In the genomic region with DNA sequence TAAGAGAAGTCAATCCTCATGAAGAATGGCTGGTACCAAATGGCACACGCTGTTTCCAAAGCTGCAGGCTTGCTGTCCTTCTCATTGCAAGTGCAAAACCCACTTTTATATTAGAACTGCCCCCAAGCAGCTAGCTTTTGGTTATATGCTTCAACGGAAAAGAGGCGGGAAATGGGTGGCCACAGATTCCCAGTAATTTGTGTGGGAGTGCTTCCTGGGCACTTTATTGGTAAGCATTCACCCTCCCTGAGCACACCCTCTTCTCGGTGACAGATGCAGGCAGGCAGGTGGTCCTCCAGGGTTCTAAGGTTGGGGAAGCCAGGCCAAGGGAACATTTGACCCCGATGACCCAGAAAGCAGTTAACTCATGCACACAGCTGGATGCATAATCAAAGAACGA, we compare ENCODE assay signal across 13 cellular contexts.
"Had no signal": no experiment of that assay in that cellular context is flagged by ENCODE, and none has a peak within 500 bp of the region (broad histone marks: within the 10 kb centered on the region; RNA-seq: fewer than 3 reads in every experiment).

No MANE protein-coding gene starts in this region.

- H3K27ac Mint-ChIP-seq: brain; mesothelial cell of epicardium; stimulated activated naive B cell treated with anti-CD40 and anti-IgM and Interleukin-4, amounts not matched to agents 10 μg/mL and 1 μg/mL and 100 μg/mL, for 72 hours; type B pancreatic cell had no signal

- H3K4me3 ChIP-seq: right atrium auricular region, smooth muscle cell, suprapubic skin had no signal

- H3K4me3 Mint-ChIP-seq: brain; mesothelial cell of epicardium; stimulated activated naive B cell treated with anti-CD40 and anti-IgM and Interleukin-4, amounts not matched to agents 10 μg/mL and 1 μg/mL and 100 μg/mL, for 72 hours; type B pancreatic cell had no signal

- H3K4me2 ChIP-seq: smooth muscle cell had no signal

- H3K4me1 ChIP-seq: right atrium auricular region had no signal

- ATAC-seq: left ventricle myocardium superior had no signal

- H3K36me3 Mint-ChIP-seq: brain; mesothelial cell of epicardium; stimulated activated naive B cell treated with anti-CD40 and anti-IgM and Interleukin-4, amounts not matched to agents 10 μg/mL and 1 μg/mL and 100 μg/mL, for 72 hours had no signal

- DNase-seq: amygdala; erythroblast; left ventricle myocardium superior; posterior cingulate gyrus; SIG-M5; stimulated activated naive B cell treated with anti-CD40 and anti-IgM and Interleukin-4, amounts not matched to agents 10 μg/mL and 1 μg/mL and 100 μg/mL, for 72 hours; T-helper 9 cell had no signal

- H3K27me3 ChIP-seq: right atrium auricular region, suprapubic skin had no signal

- H3K9me3 Mint-ChIP-seq: brain; stimulated activated naive B cell treated with anti-CD40 and anti-IgM and Interleukin-4, amounts not matched to agents 10 μg/mL and 1 μg/mL and 100 μg/mL, for 72 hours had no signal

- H3K9me3 ChIP-seq: right atrium auricular region, suprapubic skin had no signal

- H3K27ac ChIP-seq: right atrium auricular region had no signal

- H3K27me3 Mint-ChIP-seq: brain, type B pancreatic cell had no signal
